ENCODE assay signal across 12 cellular contexts in the genomic region with DNA sequence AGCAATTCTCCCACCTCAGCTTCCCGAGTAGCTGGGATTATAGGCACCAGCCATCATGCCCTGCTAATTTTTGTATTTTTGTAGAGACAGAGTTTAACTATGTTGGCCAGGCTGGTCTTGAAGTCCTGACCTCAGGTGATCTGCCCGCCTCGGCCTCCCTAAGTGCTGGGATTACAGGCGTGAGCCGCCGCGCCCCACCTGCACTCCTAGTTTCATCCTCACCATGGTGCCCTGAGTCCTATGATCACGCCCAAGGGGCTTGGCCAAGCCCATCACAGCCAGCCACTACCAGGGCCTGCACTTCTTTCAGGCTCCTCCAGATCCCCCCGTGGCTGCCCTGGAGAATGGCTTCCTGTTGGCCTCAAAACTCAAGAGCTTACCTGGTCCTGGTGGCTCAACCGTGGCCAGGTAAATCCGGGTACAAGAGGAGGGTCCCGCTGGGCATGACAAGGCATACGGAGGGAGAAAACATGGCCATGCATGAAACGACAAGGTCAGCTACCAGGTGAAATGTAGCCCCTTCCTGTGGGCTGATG. TPM values are rescaled to one million over a fixed set of nuclear protein-coding genes. Genes with fewer than 3 reads are reported as not detected.
A peak's percentile ranks its signal among the peaks of the same experiment; 100 is the strongest.
DNase-seq lines count a peak whose midpoint lies in the region; ATAC-seq, FAIRE-seq and TF ChIP-seq lines count a peak whose summit lies in the region.
"Had no signal": no experiment of that assay in that cellular context is flagged by ENCODE, and none has a peak within 500 bp of the region (broad histone marks: within the 10 kb centered on the region; RNA-seq: fewer than 3 reads in every experiment).

No MANE protein-coding gene starts in this region.

- no peak overlapping the region for H3K4me2 ChIP-seq in mammary epithelial cell (ENCODE audit: insufficient read depth, low read depth, low read length)
- no peak overlapping the region for H3K4me2 ChIP-seq in mesenchymal stem cell (ENCODE audit: low read length, poor library complexity, severe bottlenecking)

- H3K4me3 ChIP-seq in mammary epithelial cell (replicated peaks in 1 of 3; ENCODE audit: insufficient read depth in 1 of 3, low read depth in 2 of 3, low read length in 3 of 3) (no peak overlapping the region), mesenchymal stem cell (ENCODE audit: insufficient read depth in 1 of 2, low read depth in 1 of 2, low read length in 2 of 2) (peak overlapping the region in 1 of 2 experiments; percentile 48)

- intact Hi-C loops in MCF 10A (cut with micrococcal nuclease) (loop anchor here (5.0 kb wide), 1 partner anchor 109 kb away; no protein-coding TSS in a partner anchor), mammary epithelial cell (cut with micrococcal nuclease) (no loop called here)

- H2BK120ac ChIP-seq in mesenchymal stem cell (ENCODE audit: low read depth, low read length) = peak overlapping the region; percentile 65

- no peak overlapping the region for H3K14ac ChIP-seq in mesenchymal stem cell (ENCODE audit: low read length in 2 of 2)

- H3K79me2 ChIP-seq in mammary epithelial cell (ENCODE audit: insufficient read depth, low read length) = no peaks in the 10 kb centered on the region

- H3K9ac ChIP-seq in mammary epithelial cell (ENCODE audit: insufficient read depth, low read length) (no peak overlapping the region), mesenchymal stem cell (ENCODE audit: low read length) (peak overlapping the region; percentile 56)

- H2BK12ac ChIP-seq in mesenchymal stem cell (ENCODE audit: low read length in 2 of 2) = peak overlapping the region; percentile 76 to 85

- in situ Hi-C loops in mammary epithelial cell (cut with MboI; ENCODE audit: low sequenced_read_pairs in 2 of 2) = no loop called here

- H3K9me3 ChIP-seq in mammary epithelial cell (replicated peaks; ENCODE audit: insufficient read depth, low read length) (no peaks in the 10 kb centered on the region), mesenchymal stem cell (ENCODE audit: control insufficient read depth, low read length) (no peaks in the 10 kb centered on the region)

- no TSS peak for BruUV-seq in MCF 10A (replicated peaks; lab: Mats Ljungman, UMichigan)
- BruUV-seq in mammary epithelial cell (replicated peaks; lab: Mats Ljungman, UMichigan) = no TSS peak

- peaks cover 7% of the 10 kb centered on the region for H3K36me3 Mint-ChIP-seq in MCF 10A (ENCODE audit: insufficient read depth, unreplicated experiment)
- H3K36me3 Mint-ChIP-seq: natural killer cell had no signal

- POLR2A ChIA-PET in MCF 10A (lab: Yijun Ruan, JAX) = interaction anchor here (0.5 to 0.6 kb wide), 2 partner anchors 64 to 1411 kb away, joined by 3 read pairs; no protein-coding TSS in a partner anchor

- H3K4me1 ChIP-seq in mammary epithelial cell (ENCODE audit: insufficient read depth, low read length) = peaks cover 40% of the 10 kb centered on the region
- peaks cover 34% of the 10 kb centered on the region for H3K4me1 ChIP-seq in mesenchymal stem cell (ENCODE audit: control insufficient read depth, insufficient read depth, low read depth, low read length)

- no peak overlapping the region for H3K4me3 Mint-ChIP-seq in MCF 10A (ENCODE audit: unreplicated experiment)
- H3K4me3 Mint-ChIP-seq: natural killer cell had no signal

- peaks cover 29% of the 10 kb centered on the region for H3K4me1 Mint-ChIP-seq in MCF 10A (ENCODE audit: insufficient read depth, unreplicated experiment)

- TF ChIP-seq CTCF in MCF 10A (IDR thresholded peaks at IDR 0.05; ENCODE audit: unreplicated experiment) (no peak), mammary epithelial cell (conservative IDR thresholded peaks at IDR 0.05 in 1 of 2, IDR thresholded peaks at IDR 0.05 in 1 of 2; ENCODE audit: extremely low read depth in 1 of 2, insufficient read depth in 1 of 2, low read depth in 1 of 2, low read length in 2 of 2) (no peak)

- H4K20me1 ChIP-seq in mammary epithelial cell (ENCODE audit: insufficient read depth, low read length) = no peaks in the 10 kb centered on the region

- H3K36me3 ChIP-seq in mammary epithelial cell (ENCODE audit: insufficient read depth, low read length) (no peaks in the 10 kb centered on the region), mesenchymal stem cell (ENCODE audit: control insufficient read depth in 1 of 2, insufficient read depth in 2 of 2, low read depth in 1 of 2, low read length in 2 of 2) (no peaks in the 10 kb centered on the region)

- no peak overlapping the region for H3K23ac ChIP-seq in mesenchymal stem cell (ENCODE audit: low read length in 2 of 2)

- no peak overlapping the region for H2BK15ac ChIP-seq in mesenchymal stem cell (ENCODE audit: low read depth, poor library complexity, severe bottlenecking)

- no peak overlapping the region for H2AFZ ChIP-seq in mammary epithelial cell (ENCODE audit: low read depth, low read length)
- H2AFZ ChIP-seq in mesenchymal stem cell (ENCODE audit: low read depth, low read length) = no peak overlapping the region

- no peaks in the 10 kb centered on the region for H3K9me3 Mint-ChIP-seq in MCF 10A (ENCODE audit: unreplicated experiment)
- H3K9me3 Mint-ChIP-seq: natural killer cell had no signal

- H3K27me3 ChIP-seq in mammary epithelial cell (ENCODE audit: insufficient read depth, low read length) (no peaks in the 10 kb centered on the region), mesenchymal stem cell (ENCODE audit: control insufficient read depth in 1 of 2, insufficient read depth in 1 of 2, low read length in 2 of 2) (no peaks in the 10 kb centered on the region)
- H3K27me3 ChIP-seq: dorsolateral prefrontal cortex had no signal

- ATAC-seq in GM18867 (IDR thresholded peaks at IDR 0.05; ENCODE audit: unreplicated experiment) (no peak), HG03159 (IDR thresholded peaks at IDR 0.05; ENCODE audit: unreplicated experiment) (no peak)
- ATAC-seq: natural killer cell had no signal

- H3K27me3 Mint-ChIP-seq in MCF 10A (ENCODE audit: insufficient read depth, unreplicated experiment) = no peaks in the 10 kb centered on the region

- dilution Hi-C loops in mammary epithelial cell (cut with HindIII; ENCODE audit: low sequenced_read_pairs) = loop anchor here (10.0 kb wide), 2 partner anchors 82 to 158 kb away; partner anchors contain the start of gene VASN

- no peak for DNase-seq in MCF 10A (ENCODE audit: unreplicated experiment)
- no peak for DNase-seq in mammary epithelial cell
- DNase-seq in mesenchymal stem cell = no peak
- no peak for DNase-seq in urothelium cell line (ENCODE audit: low spot score)
- DNase-seq: activated CD4-positive, alpha-beta T cell treated with anti-CD3 and anti-CD28 coated beads for 4 hours; activated naive CD4-positive, alpha-beta T cell treated with Interleukin-2 at 50 U/mL for 16 hours; Karpas-422; natural killer cell; stimulated activated CD4-positive, alpha-beta T cell treated with anti-CD3 and anti-CD28 coated beads, Interleukin-4, amount 100 ng/mL, for 24 hours had no signal

- peak overlapping the region; percentile 14 for H4K8ac ChIP-seq in mesenchymal stem cell (ENCODE audit: low read length)

- 73% methylated on average over 14 of the region's 14 CpGs for WGBS in mammary epithelial cell (ENCODE audit: low coverage, missing lambda C conversion rate)
- 71% methylated on average over 13 of the region's 14 CpGs for WGBS in mesenchymal stem cell

- H2AK5ac ChIP-seq in mesenchymal stem cell (ENCODE audit: low read length, severe bottlenecking) = peak overlapping the region; percentile 2

- peak overlapping the region; percentile 45 for H4K91ac ChIP-seq in mesenchymal stem cell (ENCODE audit: low read length)

- peak overlapping the region; percentile 7 to 62 for H3K18ac ChIP-seq in mesenchymal stem cell (ENCODE audit: low read depth in 1 of 2, low read length in 2 of 2)

- H2BK5ac ChIP-seq in mesenchymal stem cell (ENCODE audit: low read depth, low read length, poor library complexity, severe bottlenecking) = no peak overlapping the region

- H3K27ac ChIP-seq in mammary epithelial cell (ENCODE audit: insufficient read depth, low read depth, low read length) = no peak overlapping the region
- H3K27ac ChIP-seq in mesenchymal stem cell (ENCODE audit: low read length, poor library complexity, severe bottlenecking) = peak overlapping the region; percentile 39

- FAIRE-seq in urothelium cell line (lab: Jason Lieb, UNC) = peak; percentile 50

- CTCF ChIA-PET in MCF 10A (lab: Yijun Ruan, JAX) = interaction anchor here (0.6 to 1.5 kb wide), 4 partner anchors 28 to 92 kb away, joined by 3 to 4 read pairs (median 3); no protein-coding TSS in a partner anchor
- CTCF ChIA-PET in mammary epithelial cell (lab: Charles Lee; ENCODE audit: low non-redundant PET) = no interaction called here

- H3K4ac ChIP-seq in mesenchymal stem cell (ENCODE audit: low read depth in 1 of 2, low read length in 2 of 2) = peak overlapping the region; percentile 0 to 7

- peak overlapping the region; percentile 84 for H3K27ac Mint-ChIP-seq in MCF 10A (ENCODE audit: low read depth, unreplicated experiment)
- H3K27ac Mint-ChIP-seq: natural killer cell had no signal

- peaks cover 4% of the 10 kb centered on the region for H3K79me1 ChIP-seq in mesenchymal stem cell (replicated peaks; ENCODE audit: low read length, poor library complexity, severe bottlenecking)

RNA-seq across cellular contexts. Expression of gene TFAP4, which starts 20.4 kb away (rescaled TPM):
- total RNA-seq in MCF 10A (2022) (15.5 and 23.9 TPM in 2 replicates), mammary epithelial cell (10 to 100 TPM in 1 of 2 donors, 1 to 10 TPM in 1; 3.3 to 13.0 TPM)
- 9.5 TPM for polyA plus RNA-seq in mammary epithelial cell
- 6.4 TPM for polyA minus RNA-seq in mammary epithelial cell
- polyA plus RNA-seq in mesenchymal stem cell (2013, experiment 1 of 2) = 6.0 TPM
- 5.8 TPM for polyA plus RNA-seq in mesenchymal stem cell (2013, experiment 2 of 2)

RNA-seq across cellular contexts. Expression of gene GLIS2, which starts 22.6 kb away (rescaled TPM):
- total RNA-seq in MCF 10A (2022) (14.7 and 15.8 TPM in 2 replicates), mammary epithelial cell (10 to 100 TPM in 1 of 2 donors, 1 to 10 TPM in 1; 3.3 to 13.5 TPM)
- 3.6 TPM for polyA plus RNA-seq in mammary epithelial cell
- polyA minus RNA-seq in mammary epithelial cell = 10.4 TPM
- 20.9 TPM for polyA plus RNA-seq in mesenchymal stem cell (2013, experiment 1 of 2)
- polyA plus RNA-seq in mesenchymal stem cell (2013, experiment 2 of 2) = 19.9 TPM

RNA-seq across cellular contexts. Expression of gene SRL, which starts 51.4 kb away (rescaled TPM):
- not detected in 2 replicates for total RNA-seq in MCF 10A (2022)
- total RNA-seq in mammary epithelial cell = under 1 TPM in 1 of 2 donors, not detected in 1; under 0.01 TPM
- polyA plus RNA-seq in mammary epithelial cell = not detected
- not detected for polyA minus RNA-seq in mammary epithelial cell
- not detected for polyA plus RNA-seq in mesenchymal stem cell (2013, experiment 1 of 2)
- polyA plus RNA-seq in mesenchymal stem cell (2013, experiment 2 of 2) = not detected
- total RNA-seq: natural killer cell had no signal

RNA-seq across cellular contexts. Expression of gene PAM16, which starts 57.9 kb away (rescaled TPM):
- 71.8 and 117 TPM in 2 replicates for total RNA-seq in MCF 10A (2022)
- 10 to 100 TPM; 20.3 to 62.1 TPM for total RNA-seq in mammary epithelial cell
- 41.2 TPM for polyA plus RNA-seq in mammary epithelial cell
- polyA minus RNA-seq in mammary epithelial cell = 3.8 TPM
- 39.3 TPM for polyA plus RNA-seq in mesenchymal stem cell (2013, experiment 1 of 2)
- 43.3 TPM for polyA plus RNA-seq in mesenchymal stem cell (2013, experiment 2 of 2)
